ENCODE assay signal across 1 cellular context in genomic region chr11:46616551-46617450, GRCh38.
TF ChIP-seq lines count a peak whose summit lies in the region.

Gene HARBI1, minus strand, starts transcription at chr11:46617227. Its CDS starts 990 bp downstream, at chr11:46616237.

TF ChIP-seq in GM12878, 131 proteins besides CTCF, POLR2A, EP300 and RAD21 (continued from another document and continues in another):
- TF ChIP-seq ZNF592 (IDR thresholded peaks at IDR 0.05) (no peak), TCF7 (IDR thresholded peaks at IDR 0.05; ENCODE audit: borderline replicate concordance) (no peak), ATF3 (IDR thresholded peaks at IDR 0.05; ENCODE audit: borderline replicate concordance, extremely low read depth, low read depth, low read length) (no peak), TARDBP (IDR thresholded peaks at IDR 0.05; ENCODE audit: borderline replicate concordance) (no peak), STAT3 (IDR thresholded peaks at IDR 0.05; ENCODE audit: low read depth, low read length) (no peak), NRF1 (conservative IDR thresholded peaks at IDR 0.05; ENCODE audit: low read depth, low read length) (no peak), IKZF2 (IDR thresholded peaks at IDR 0.05) (0 out of 4 replicates have a peak, but pooled peaks of 1 of the 2 experiments have one; percentile 22), E2F4 (IDR thresholded peaks at IDR 0.05; ENCODE audit: low read depth, low read length) (no peak), SP1 (IDR thresholded peaks at IDR 0.05; ENCODE audit: low read depth, low read length) (peak; percentile 21), IRF3 (IDR thresholded peaks at IDR 0.05) (no peak), PKNOX1 (IDR thresholded peaks at IDR 0.05) (peak; percentile 23; the same call in 1 of the 2 replicates), MEF2A (IDR thresholded peaks at IDR 0.05; ENCODE audit: insufficient read depth, low read depth, low read length) (no peak), USF2 (IDR thresholded peaks at IDR 0.05; ENCODE audit: borderline replicate concordance, low read depth, low read length) (no peak), FOXK2 (IDR thresholded peaks at IDR 0.05) (peak; percentile 87; the same call in 1 of the 2 replicates), RUNX3 (IDR thresholded peaks at IDR 0.05; ENCODE audit: low read length) (peak; percentile 93), NR2C1 (IDR thresholded peaks at IDR 0.05) (peak; percentile 75), TAF1 (IDR thresholded peaks at IDR 0.05; ENCODE audit: borderline replicate concordance, low read depth, low read length) (0 out of 2 replicates have a peak, but pooled peaks have one; percentile 17), ETV6 (conservative IDR thresholded peaks at IDR 0.05 in 1 of 2, IDR thresholded peaks at IDR 0.05 in 1 of 2; ENCODE audit: borderline replicate concordance in 1 of 2, low read depth in 1 of 2) (no peak), FOS (IDR thresholded peaks at IDR 0.05; ENCODE audit: borderline replicate concordance, extremely low read depth, insufficient read length) (no peak), ZNF274 (IDR thresholded peaks at IDR 0.05; ENCODE audit: insufficient read depth, insufficient read length) (no peak), CHD2 (IDR thresholded peaks at IDR 0.05; ENCODE audit: borderline replicate concordance, low read depth, low read length) (no peak), BHLHE40 (IDR thresholded peaks at IDR 0.05; ENCODE audit: borderline replicate concordance in 1 of 2, low read depth in 2 of 2, low read length in 1 of 2) (peak in 1 of 2 experiments; percentile 35; a peak in 1 of 4 replicates), CBFB (IDR thresholded peaks at IDR 0.05; ENCODE audit: low read depth) (0 out of 2 replicates have a peak, but pooled peaks have one; percentile 35), ELK1 (IDR thresholded peaks at IDR 0.05; ENCODE audit: low read depth, low read length) (0 out of 2 replicates have a peak, but pooled peaks have one; percentile 53), SMAD1 (IDR thresholded peaks at IDR 0.05; ENCODE audit: low read depth, partially characterized antibody) (no peak), YBX1 (IDR thresholded peaks at IDR 0.05) (no peak), ZBTB33 (IDR thresholded peaks at IDR 0.05) (no peak), KLF5 (IDR thresholded peaks at IDR 0.05; ENCODE audit: partially characterized antibody) (no peak), JUND (IDR thresholded peaks at IDR 0.05; ENCODE audit: low read depth, low read length) (no peak), PBX3 (IDR thresholded peaks at IDR 0.05; ENCODE audit: insufficient replicate concordance, low read depth, low read length) (no peak), PML (IDR thresholded peaks at IDR 0.05; ENCODE audit: low read length) (peak; percentile 82), CREB1 (IDR thresholded peaks at IDR 0.05; ENCODE audit: low read depth) (peak; percentile 83; the same call in 1 of the 2 replicates), ZBTB40 (IDR thresholded peaks at IDR 0.05; ENCODE audit: borderline replicate concordance) (peak; percentile 88), PAX5 (IDR thresholded peaks at IDR 0.05; ENCODE audit: borderline replicate concordance, low read depth, low read length) (no peak), POU2F2 (IDR thresholded peaks at IDR 0.05; ENCODE audit: borderline replicate concordance, low read depth, low read length) (no peak; the same call in 2 of the 3 replicates), ZNF217 (IDR thresholded peaks at IDR 0.05) (no peak), RAD51 (IDR thresholded peaks at IDR 0.05) (peak; percentile 34; the same call in 1 of the 2 replicates), MXI1 (IDR thresholded peaks at IDR 0.05; ENCODE audit: low read depth, low read length) (peak; percentile 38; the same call in 1 of the 2 replicates), CREM (IDR thresholded peaks at IDR 0.05; ENCODE audit: low read depth) (peak; percentile 72), BMI1 (IDR thresholded peaks at IDR 0.05; ENCODE audit: borderline replicate concordance) (no peak), ZBED1 (IDR thresholded peaks at IDR 0.05; ENCODE audit: borderline replicate concordance) (no peak), BCL11A (IDR thresholded peaks at IDR 0.05; ENCODE audit: low read depth, low read length) (no peak)
